Comparison of ENCODE assay signal across 17 cellular contexts in genomic region chrX:154598656-154599055, GRCh38. TPM values are rescaled to one million over a fixed set of nuclear protein-coding genes. Genes with fewer than 3 reads are reported as not detected.
A peak's percentile ranks its signal among the peaks of the same experiment; 100 is the strongest.
DNase-seq lines count a peak whose midpoint lies in the region; ATAC-seq and TF ChIP-seq lines count a peak whose summit lies in the region.
"Had no signal": no experiment of that assay in that cellular context is flagged by ENCODE, and none has a peak within 500 bp of the region (broad histone marks: within the 10 kb centered on the region; RNA-seq: fewer than 3 reads in every experiment).

No MANE protein-coding gene starts in this region.

- TF ChIP-seq CTCF in WERI-Rb-1 (IDR thresholded peaks at IDR 0.05; ENCODE audit: low read depth, low read length), result no peak

- intact Hi-C loops in cardiac septum (cut with DNase I), result no loop called here
- intact Hi-C loops in left ventricle myocardium superior (cut with micrococcal nuclease), result no loop called here

- no peaks in the 10 kb centered on the region for H3K36me3 ChIP-seq in WERI-Rb-1

- DNase-seq in cardiac septum (ENCODE audit: low spot score) (peak; percentile 10), left ventricle myocardium superior (no peak), WERI-Rb-1 (no peak), mesenteric fat pad (ENCODE audit: low spot score) (peak; percentile 57), hypothalamus (lab: John Stamatoyannopoulos, UW) (no peak), GM19238 (ENCODE audit: insufficient read length, low spot score) (no peak), NCI-H524 (lab: John Stamatoyannopoulos, UW) (no peak)
- no peak for DNase-seq in stimulated activated CD8-positive, alpha-beta memory T cell treated with anti-CD3 and anti-CD28 coated beads, Interleukin-4, amount 100 ng/mL, for 48 hours
- DNase-seq: COR-L47, DND-41, GDM1 had no signal

- no peak overlapping the region for H3K4me3 ChIP-seq in WERI-Rb-1 (ENCODE audit: low read depth, low read length)

- H3K27me3 ChIP-seq in WERI-Rb-1 (ENCODE audit: insufficient read depth, low read depth, severe bottlenecking), result peaks cover 14% of the 10 kb centered on the region

- H3K27ac ChIP-seq in WERI-Rb-1, result peak overlapping the region; percentile 43; the same call in 1 of the 2 replicates
- H3K27ac ChIP-seq: 22Rv1, HL-60 had no signal

- ATAC-seq in left ventricle myocardium superior, result no peak
- ATAC-seq: CD8-positive, alpha-beta T cell; HCT116 had no signal

- H3K9me3 ChIP-seq in WERI-Rb-1 (ENCODE audit: severe bottlenecking), result peaks cover 4% of the 10 kb centered on the region

RNA-seq across cellular contexts. Expression of gene CTAG1A, which starts 13.7 kb away (rescaled TPM):
- total RNA-seq in cardiac septum (not detected), left ventricle myocardium superior (not detected), mesenteric fat pad (not detected)
- total RNA-seq: A673; CD8-positive, alpha-beta T cell; H4 had no signal

RNA-seq across cellular contexts. Expression of gene CTAG1B, which starts 20.4 kb away (rescaled TPM):
- not detected for total RNA-seq in cardiac septum
- not detected for total RNA-seq in left ventricle myocardium superior
- not detected for total RNA-seq in mesenteric fat pad
- total RNA-seq: A673; CD8-positive, alpha-beta T cell; H4 had no signal

RNA-seq across cellular contexts. Expression of gene IKBKG, which starts 51.2 kb away (rescaled TPM):
- total RNA-seq in cardiac septum (18.9 TPM), left ventricle myocardium superior (15.5 TPM), mesenteric fat pad (29.8 TPM)

RNA-seq across cellular contexts. Expression of gene G6PD, which starts 52.0 kb away (rescaled TPM):
- total RNA-seq in cardiac septum (14.6 TPM), left ventricle myocardium superior (10.4 TPM), mesenteric fat pad (110 TPM)

RNA-seq across cellular contexts. Expression of gene CTAG2, which starts 54.7 kb away (rescaled TPM):
- not detected for total RNA-seq in cardiac septum
- total RNA-seq in left ventricle myocardium superior, result not detected
- not detected for total RNA-seq in mesenteric fat pad
- total RNA-seq: A673; CD8-positive, alpha-beta T cell; H4 had no signal

Comparison
In these comparisons a context has a peak if more than half of its experiments do, and no peak if none do; other contexts are left out.
1. DNase-seq: peak in cardiac septum (single experiment) and mesenteric fat pad (single experiment); none in left ventricle myocardium superior (single experiment), WERI-Rb-1 (single experiment), stimulated activated CD8-positive, alpha-beta memory T cell treated with anti-CD3 and anti-CD28 coated beads, Interleukin-4, amount 100 ng/mL, for 48 hours (single experiment), hypothalamus (0 of 51), GM19238 (single experiment) and NCI-H524 (0 of 2).